In genomic region chr3:33798418-33799201, GRCh38 we compare ENCODE assay signal across 7 cellular contexts.
DNase-seq lines count a peak whose midpoint lies in the region; ATAC-seq and TF ChIP-seq lines count a peak whose summit lies in the region.

PDCD6IP (plus strand) TSS chr3:33798630; CDS start chr3:33798729, 99 bp downstream.

- DNase-seq in NCI-H2029 treated with DMSO at 0.1 percent for 48 hours (lab: John Stamatoyannopoulos, UW) (peak; percentile 88), T-helper 9 cell (peak; percentile 80), astrocyte of the hippocampus (ENCODE audit: low read depth, low spot score) (peak; percentile 97), hippocampal formation (lab: John Stamatoyannopoulos, UW) (peak; percentile 81 to 87), retinal pigment epithelial cell (ENCODE audit: low read depth) (peak; percentile 71)

- H3K4me3 ChIP-seq in retinal pigment epithelial cell (ENCODE audit: low read length), result peak within 1 kb of the TSS; percentile 98

- peak; percentile 92 for TF ChIP-seq POLR2A in GM18505 (IDR thresholded peaks at IDR 0.05; ENCODE audit: borderline replicate concordance, extremely low read depth, insufficient read depth, insufficient read length)

- ATAC-seq in GM18505 (IDR thresholded peaks at IDR 0.05; ENCODE audit: unreplicated experiment), result peak; percentile 91
- ATAC-seq in HG02943 (IDR thresholded peaks at IDR 0.05; ENCODE audit: low read depth, unreplicated experiment), result peak; percentile 93

- no peak for TF ChIP-seq CTCF in retinal pigment epithelial cell (conservative IDR thresholded peaks at IDR 0.05; ENCODE audit: low read depth, low read length)

Comparison
In these comparisons a context has a peak if more than half of its experiments do, and no peak if none do; other contexts are left out.
1. Peak in every context shown above with its lines: DNase-seq, ATAC-seq and H3K4me3 ChIP-seq.